Comparison of ENCODE assay signal across 24 cellular contexts in the genomic region with DNA sequence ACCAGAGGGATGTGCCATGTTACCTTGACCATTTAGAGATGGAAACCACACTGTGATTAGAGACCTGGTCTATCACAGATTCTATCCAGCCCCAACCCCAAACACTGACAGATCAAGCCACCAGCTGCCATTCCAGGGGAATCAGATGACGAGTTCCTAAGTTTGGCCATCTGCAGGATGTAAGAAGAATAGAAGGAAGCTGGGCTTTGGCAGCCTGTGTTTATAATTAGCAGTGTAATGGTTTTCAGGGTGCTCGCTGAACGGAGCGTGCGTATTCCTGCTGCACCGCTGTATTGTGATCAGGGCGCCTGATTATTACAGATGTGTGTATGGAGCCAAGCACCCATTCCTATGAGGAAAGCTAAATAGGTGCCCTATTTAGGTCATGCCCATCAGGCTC.
A peak's percentile ranks its signal among the peaks of the same experiment; 100 is the strongest.
DNase-seq lines count a peak whose midpoint lies in the region; TF ChIP-seq lines count a peak whose summit lies in the region.
"Had no signal": no experiment of that assay in that cellular context is flagged by ENCODE, and none has a peak within 500 bp of the region (broad histone marks: within the 10 kb centered on the region; RNA-seq: fewer than 3 reads in every experiment).

No MANE protein-coding gene starts in this region.

- POLR2A ChIA-PET in Caco-2 (lab: Charles Lee), result no interaction called here

- H3K79me2 ChIP-seq in trophoblast cell (ENCODE audit: control insufficient read depth, insufficient read depth, low read length, poor library complexity), result no peaks in the 10 kb centered on the region

- H3K27me3 Mint-ChIP-seq in Caco-2 (ENCODE audit: insufficient read depth, unreplicated experiment), result no peaks in the 10 kb centered on the region
- H3K27me3 Mint-ChIP-seq: activated CD4-positive, alpha-beta memory T cell treated with anti-CD3 and anti-CD28 coated beads for 36 hours; activated naive CD8-positive, alpha-beta T cell treated with anti-CD3 and anti-CD28 coated beads, Interleukin-2, amount 50 U/mL, for 24 hours; stimulated activated naive CD8-positive, alpha-beta T cell treated with anti-CD3 and anti-CD28 coated beads, Interleukin-15, Interleukin-2, amounts not matched to agents 100 ng/mL and 50 ng/mL, for 24 hours had no signal

- H3K27ac ChIP-seq in trophoblast cell (ENCODE audit: low read depth, low read length), result no peak overlapping the region
- H3K27ac ChIP-seq: 22Rv1, KMS-11, tibial nerve had no signal

- no CpG with 5 or more reads among the region's 7 CpGs for WGBS in trophoblast cell (ENCODE audit: extremely low coverage, insufficient coverage, insufficient read length)

- CTCF ChIA-PET in Caco-2 (lab: Charles Lee), result interaction anchor here (1.7 kb wide), 1 partner anchor 83 kb away, joined by 6 read pairs; no protein-coding TSS in a partner anchor

- H3K18ac ChIP-seq in trophoblast cell (ENCODE audit: low read length), result no peak overlapping the region

- H2BK5ac ChIP-seq in trophoblast cell (ENCODE audit: low read depth, low read length, poor library complexity), result no peak overlapping the region

- no peak overlapping the region for H3K14ac ChIP-seq in trophoblast cell (ENCODE audit: low read length)

- H4K12ac ChIP-seq in trophoblast cell (ENCODE audit: low read depth, low read length), result no peak overlapping the region

- no peak overlapping the region for H4K8ac ChIP-seq in trophoblast cell (ENCODE audit: low read depth, low read length)

- no peak overlapping the region for H3K27ac Mint-ChIP-seq in Caco-2 (ENCODE audit: unreplicated experiment)
- H3K27ac Mint-ChIP-seq: activated CD4-positive, alpha-beta memory T cell treated with anti-CD3 and anti-CD28 coated beads for 36 hours; activated naive CD8-positive, alpha-beta T cell treated with anti-CD3 and anti-CD28 coated beads, Interleukin-2, amount 50 U/mL, for 24 hours; CD4-positive, alpha-beta memory T cell; stimulated activated naive CD8-positive, alpha-beta T cell treated with anti-CD3 and anti-CD28 coated beads, Interleukin-15, Interleukin-2, amounts not matched to agents 100 ng/mL and 50 ng/mL, for 24 hours; T-helper 2 cell treated with Interferon-gamma antibody and Interleukin-4, amounts not matched to agents 5 μg/mL and 100 μg/mL, for 36 hours had no signal

- no peak overlapping the region for H2BK12ac ChIP-seq in trophoblast cell (ENCODE audit: low read length)

- H2AK5ac ChIP-seq in trophoblast cell (ENCODE audit: low read length), result no peak overlapping the region

- H3K9me3 ChIP-seq in trophoblast cell (ENCODE audit: insufficient read depth, low read depth, low read length), result peaks cover 3% of the 10 kb centered on the region
- no peaks in the 10 kb centered on the region for H3K9me3 ChIP-seq in Caco-2
- H3K9me3 ChIP-seq: SK-N-SH, tibial nerve had no signal

- H3K4me2 ChIP-seq in trophoblast cell (ENCODE audit: low read length), result no peak overlapping the region
- H3K4me2 ChIP-seq: KMS-11, SK-N-SH had no signal

- BruUV-seq in Caco-2 (replicated peaks; lab: Mats Ljungman, UMichigan), result no TSS peak

- H3K36me3 ChIP-seq in trophoblast cell (ENCODE audit: control insufficient read depth in 1 of 2, insufficient read depth in 2 of 2, low read length in 2 of 2), result no peaks in the 10 kb centered on the region
- H3K36me3 ChIP-seq in Caco-2 (ENCODE audit: control insufficient read depth, insufficient read depth, low read length), result no peaks in the 10 kb centered on the region
- H3K36me3 ChIP-seq: tibial nerve had no signal

- H3K9ac ChIP-seq in trophoblast cell (ENCODE audit: low read length), result no peak overlapping the region
- H3K9ac ChIP-seq: KMS-11, SK-N-SH had no signal

- H3K9me3 Mint-ChIP-seq in Caco-2 (ENCODE audit: unreplicated experiment), result no peaks in the 10 kb centered on the region

- no peaks in the 10 kb centered on the region for H3K27me3 ChIP-seq in trophoblast cell (ENCODE audit: insufficient read depth, low read length)
- H3K27me3 ChIP-seq in Caco-2 (replicated peaks; ENCODE audit: control insufficient read depth, insufficient read depth, low read length), result no peaks in the 10 kb centered on the region
- H3K27me3 ChIP-seq: tibial nerve had no signal

- TF ChIP-seq CTCF in fibroblast of pulmonary artery (IDR thresholded peaks at IDR 0.05; ENCODE audit: low read length, missing control alignments) (no peak), Caco-2 (IDR thresholded peaks at IDR 0.05; ENCODE audit: insufficient read depth in 1 of 2, low read depth in 1 of 2, low read length in 1 of 2, severe bottlenecking in 1 of 2, unreplicated experiment in 1 of 2) (no peak)

- no peak overlapping the region for H2BK120ac ChIP-seq in trophoblast cell (ENCODE audit: insufficient read depth, low read length, poor library complexity)

- no peak overlapping the region for H2AFZ ChIP-seq in trophoblast cell (ENCODE audit: insufficient read depth, low read length, poor library complexity)

- H3K36me3 Mint-ChIP-seq in Caco-2 (ENCODE audit: insufficient read depth, unreplicated experiment), result no peaks in the 10 kb centered on the region
- H3K36me3 Mint-ChIP-seq: CD4-positive, alpha-beta memory T cell had no signal

- no peak overlapping the region for H3K4me3 ChIP-seq in fibroblast of pulmonary artery (replicated peaks; ENCODE audit: low read depth, low read length)
- H3K4me3 ChIP-seq in trophoblast cell (ENCODE audit: low read depth, low read length), result no peak overlapping the region
- no peak overlapping the region for H3K4me3 ChIP-seq in Caco-2 (ENCODE audit: low read depth, low read length)
- H3K4me3 ChIP-seq: tibial nerve had no signal

- peaks cover 31% of the 10 kb centered on the region for H3K4me1 Mint-ChIP-seq in Caco-2 (ENCODE audit: low read depth, unreplicated experiment)

- no peak overlapping the region for H3K4me3 Mint-ChIP-seq in Caco-2 (ENCODE audit: unreplicated experiment)
- H3K4me3 Mint-ChIP-seq: activated CD4-positive, alpha-beta memory T cell treated with anti-CD3 and anti-CD28 coated beads for 36 hours; activated naive CD8-positive, alpha-beta T cell treated with anti-CD3 and anti-CD28 coated beads, Interleukin-2, amount 50 U/mL, for 24 hours; CD4-positive, alpha-beta memory T cell; stimulated activated naive CD8-positive, alpha-beta T cell treated with anti-CD3 and anti-CD28 coated beads, Interleukin-15, Interleukin-2, amounts not matched to agents 100 ng/mL and 50 ng/mL, for 24 hours; T-helper 2 cell treated with Interferon-gamma antibody and Interleukin-4, amounts not matched to agents 5 μg/mL and 100 μg/mL, for 36 hours had no signal

- H4K91ac ChIP-seq in trophoblast cell (ENCODE audit: low read depth, low read length), result no peak overlapping the region

- DNase-seq in DMS 273 (lab: John Stamatoyannopoulos, UW; ENCODE audit: unreplicated experiment) (peak; percentile 28), DMS 273 treated with DMSO at 0.1 percent for 48 hours (lab: John Stamatoyannopoulos, UW) (no peak), UCSD-AML1 (lab: John Stamatoyannopoulos, UW; ENCODE audit: unreplicated experiment) (peak; percentile 45), fibroblast of pulmonary artery (ENCODE audit: low read depth) (peak; percentile 5), myocyte (ENCODE audit: low read depth) (peak; percentile 5), trophoblast cell (no peak), Caco-2 (no peak)
- DNase-seq in stimulated activated CD4-positive, alpha-beta T cell treated with anti-CD3 and anti-CD28 coated beads, Interleukin-2, amount 100 ng/mL, for 48 hours, result no peak
- DNase-seq: activated CD4-positive, alpha-beta memory T cell treated with anti-CD3 and anti-CD28 coated beads for 36 hours; activated CD4-positive, CD25-positive, alpha-beta regulatory T cell; activated effector memory CD4-positive, alpha-beta T cell treated with anti-CD3 and anti-CD28 coated beads, Interleukin-2, amount 50 U/mL, for 16 hours; activated naive CD8-positive, alpha-beta T cell treated with anti-CD3 and anti-CD28 coated beads, Interleukin-2, amount 50 U/mL, for 24 hours; CD4-positive, alpha-beta memory T cell; cortex of kidney; DMS53; NCI-H2227 treated with DMSO at 0.1 percent for 48 hours; nucleus accumbens; SK-N-SH; stimulated activated CD4-positive, alpha-beta T cell treated with anti-CD3 and anti-CD28 coated beads, Interleukin-12 subunit alpha, Interleukin-12 subunit beta, amount 100 ng/mL, for 4 hours had no signal

- H3K79me1 ChIP-seq in trophoblast cell (ENCODE audit: low read length), result no peaks in the 10 kb centered on the region

- intact Hi-C loops in Caco-2 (cut with micrococcal nuclease; ENCODE audit: unreplicated experiment), result loop anchor here (10.0 kb wide), 2 partner anchors 56 to 386 kb away; no protein-coding TSS in a partner anchor

- no peaks in the 10 kb centered on the region for H3K4me1 ChIP-seq in trophoblast cell (ENCODE audit: control insufficient read depth in 1 of 2, insufficient read depth in 2 of 2, low read length in 2 of 2)
- H3K4me1 ChIP-seq in Caco-2, result peaks cover 17% of the 10 kb centered on the region
- H3K4me1 ChIP-seq: tibial nerve had no signal

- H3K4ac ChIP-seq in trophoblast cell (ENCODE audit: low read depth, low read length), result no peak overlapping the region

- H3K23ac ChIP-seq in trophoblast cell (ENCODE audit: low read length), result no peak overlapping the region

Comparison
In these comparisons a context has a peak if more than half of its experiments do, and no peak if none do; other contexts are left out.
1. DNase-seq: peak in DMS 273 (single experiment), UCSD-AML1 (single experiment), fibroblast of pulmonary artery (single experiment) and myocyte (single experiment); none in DMS 273 treated with DMSO at 0.1 percent for 48 hours (single experiment), stimulated activated CD4-positive, alpha-beta T cell treated with anti-CD3 and anti-CD28 coated beads, Interleukin-2, amount 100 ng/mL, for 48 hours (0 of 2), trophoblast cell (0 of 2) and Caco-2 (0 of 2).